8 cellular contexts compared by ENCODE assay signal in genomic region chr16:28925386-28926228, GRCh38. TPM values are rescaled to one million over a fixed set of nuclear protein-coding genes. Genes with fewer than 3 reads are reported as not detected.
DNase-seq lines count a peak whose midpoint lies in the region; ATAC-seq, FAIRE-seq and TF ChIP-seq lines count a peak whose summit lies in the region.

No MANE protein-coding gene starts in this region.

- peak; percentile 79 for TF ChIP-seq POLR2A in GM12892 (IDR thresholded peaks at IDR 0.05; ENCODE audit: low read depth, low read length)

- ATAC-seq in HG02588 (IDR thresholded peaks at IDR 0.05; ENCODE audit: unreplicated experiment) (peak; percentile 25), GM19328 (IDR thresholded peaks at IDR 0.05; ENCODE audit: unreplicated experiment) (no peak)

- peak overlapping the region; percentile 65 to 78 for H3K4me3 ChIP-seq in cardiac fibroblast (replicated peaks in 1 of 2; ENCODE audit: low read depth in 2 of 2, low read length in 2 of 2)

- H3K27me3 ChIP-seq in layer of hippocampus (ENCODE audit: control insufficient read depth, insufficient read depth, low read length), result no peaks in the 10 kb centered on the region

- FAIRE-seq in GM12892 (lab: Jason Lieb, UNC), result peak; percentile 9

- TF ChIP-seq CTCF in VCaP (conservative IDR thresholded peaks at IDR 0.05) (no peak), cardiac fibroblast (IDR thresholded peaks at IDR 0.05; ENCODE audit: low read depth, low read length) (no peak)

- DNase-seq in GM12892 (ENCODE audit: insufficient read length) (no peak), NCI-H146 (lab: John Stamatoyannopoulos, UW) (peak; percentile 81), cardiac fibroblast (ENCODE audit: low read depth in 2 of 2) (peak; percentile 84 to 85)
- peak; percentile 47 to 80 (median 63) for DNase-seq in stimulated activated CD4-positive, alpha-beta T cell treated with anti-CD3 and anti-CD28 coated beads, Interleukin-1b, Interleukin-23, amount 100 ng/mL, for 24 hours (ENCODE audit: low read depth in 4 of 4, low spot score in 1 of 4)

- H3K27ac ChIP-seq in VCaP (peak overlapping the region; percentile 87), layer of hippocampus (ENCODE audit: low read depth, low read length) (peak overlapping the region; percentile 96)

RNA-seq across cellular contexts. Expression of gene RABEP2, which starts 0.6 kb away (rescaled TPM):
- polyA plus RNA-seq in GM12892 (2012; ENCODE audit: missing spikeins), result 18.6 TPM

RNA-seq across cellular contexts. Expression of gene CD19, which starts 6.2 kb away (rescaled TPM):
- 57.2 TPM for polyA plus RNA-seq in GM12892 (2012; ENCODE audit: missing spikeins)

RNA-seq across cellular contexts. Expression of gene NFATC2IP, which starts 25.1 kb away (rescaled TPM):
- polyA plus RNA-seq in GM12892 (2012; ENCODE audit: missing spikeins), result 36.4 TPM

RNA-seq across cellular contexts. Expression of gene ATP2A1, which starts 47.3 kb away (rescaled TPM):
- 1.8 TPM for polyA plus RNA-seq in GM12892 (2012; ENCODE audit: missing spikeins)

RNA-seq across cellular contexts. Expression of gene SPNS1, which starts 49.0 kb away (rescaled TPM):
- polyA plus RNA-seq in GM12892 (2012; ENCODE audit: missing spikeins), result 5.7 TPM
